Comparison of ENCODE assay signal across 9 cellular contexts in the genomic region with DNA sequence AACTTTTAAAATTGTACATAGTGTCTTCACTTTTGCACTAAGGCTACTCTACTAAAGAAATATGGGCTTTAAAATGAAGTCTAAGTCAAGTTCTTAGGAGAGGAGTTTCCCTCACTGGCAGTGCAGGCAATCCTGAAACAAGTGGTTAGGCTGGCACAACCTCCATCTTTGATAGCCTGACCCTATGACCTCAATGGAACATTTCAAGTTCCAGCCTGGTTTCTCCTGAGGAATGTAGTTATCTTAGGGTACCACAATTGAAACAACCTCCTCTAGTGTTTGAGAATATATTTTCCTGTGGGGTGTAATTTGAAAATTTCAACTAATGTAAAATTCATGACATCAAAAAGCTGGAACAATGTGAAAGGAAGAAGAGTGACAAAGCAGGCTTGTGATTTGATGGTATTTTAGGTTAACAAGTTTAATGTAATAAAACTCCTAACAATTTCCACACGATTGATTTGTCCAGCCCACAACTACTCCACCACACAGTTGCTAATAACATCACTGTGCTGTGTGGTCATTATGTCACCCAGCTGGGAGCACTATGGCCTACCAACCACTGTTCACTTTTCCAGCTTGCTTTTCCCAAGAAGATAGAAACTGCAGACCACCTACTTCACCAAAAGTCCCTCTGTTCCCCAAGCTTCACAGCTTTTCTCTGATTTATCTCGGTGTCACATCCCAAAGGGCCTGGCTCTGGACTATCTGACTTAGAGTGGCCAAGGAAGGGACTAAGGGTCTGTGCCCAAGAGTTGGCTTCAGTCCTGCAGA. TPM values are rescaled to one million over a fixed set of nuclear protein-coding genes. Genes with fewer than 3 reads are reported as not detected.
DNase-seq lines count a peak whose midpoint lies in the region; ATAC-seq, FAIRE-seq and TF ChIP-seq lines count a peak whose summit lies in the region.
"Had no signal": no experiment of that assay in that cellular context is flagged by ENCODE, and none has a peak within 500 bp of the region (broad histone marks: within the 10 kb centered on the region; RNA-seq: fewer than 3 reads in every experiment).

No MANE protein-coding gene starts in this region.

- ATAC-seq in T-helper 17 cell (no peak), pancreas (no peak), GM19397 (IDR thresholded peaks at IDR 0.05; ENCODE audit: unreplicated experiment) (no peak), HG02678 (IDR thresholded peaks at IDR 0.05; ENCODE audit: unreplicated experiment) (no peak)

- H3K4me1 Mint-ChIP-seq in Calu3 (ENCODE audit: low read depth, unreplicated experiment) (peaks cover 35% of the 10 kb centered on the region), T-helper 17 cell (peaks cover 10% of the 10 kb centered on the region), CD14-positive monocyte (peaks cover 21% of the 10 kb centered on the region)
- peaks cover 15% of the 10 kb centered on the region for H3K4me1 Mint-ChIP-seq in activated CD4-positive, alpha-beta T cell treated with anti-CD3 and anti-CD28 coated beads, Interleukin-2, amount 10 ng/mL, durations not matched to agents 7 days and 5 days

- H3K27ac Mint-ChIP-seq in Calu3 (ENCODE audit: unreplicated experiment) (peak overlapping the region; percentile 92), T-helper 17 cell (no peak overlapping the region), CD14-positive monocyte (no peak overlapping the region)
- no peak overlapping the region for H3K27ac Mint-ChIP-seq in activated CD4-positive, alpha-beta T cell treated with anti-CD3 and anti-CD28 coated beads, Interleukin-2, amount 10 ng/mL, durations not matched to agents 7 days and 5 days

- intact Hi-C loops in Calu3 (cut with micrococcal nuclease; ENCODE audit: unreplicated experiment), result loop anchor here (5.0 to 10.0 kb wide), 3 partner anchors 79 to 271 kb away; no protein-coding TSS in a partner anchor
- intact Hi-C loops in pancreas (cut with DNase I), result loop anchor here in 2 of 3 donors (10.0 kb wide), 2 partner anchors 121 to 131 kb away; no protein-coding TSS in a partner anchor
- intact Hi-C loops in CD14-positive monocyte (cut with micrococcal nuclease), result no loop called here

- 51 to 54% methylated on average over 2 of the region's 2 CpGs for WGBS in pancreas, 2 donors

- DNase-seq in Calu3 (no peak), T-helper 17 cell (no peak), foreskin fibroblast (no peak), pancreas (no peak), CD14-positive monocyte (ENCODE audit: low spot score) (no peak)
- DNase-seq in activated CD4-positive, alpha-beta T cell treated with anti-CD3 and anti-CD28 coated beads, Interleukin-2, amount 10 ng/mL, durations not matched to agents 7 days and 5 days, result no peak
- DNase-seq: SHP77 had no signal

- POLR2A ChIA-PET in activated CD4-positive, alpha-beta T cell treated with anti-CD3 and anti-CD28 coated beads, Interleukin-2, amount 10 ng/mL, durations not matched to agents 7 days and 5 days (lab: Charles Lee), result no interaction called here

- H3K27me3 Mint-ChIP-seq in Calu3 (ENCODE audit: unreplicated experiment) (no peaks in the 10 kb centered on the region), T-helper 17 cell (peaks cover 61% of the 10 kb centered on the region), CD14-positive monocyte (ENCODE audit: low read depth in 3 of 3) (peaks cover 89 to 97% (median 92%) of the 10 kb centered on the region in 3 donors)
- peaks cover 56% of the 10 kb centered on the region for H3K27me3 Mint-ChIP-seq in activated CD4-positive, alpha-beta T cell treated with anti-CD3 and anti-CD28 coated beads, Interleukin-2, amount 10 ng/mL, durations not matched to agents 7 days and 5 days

- peaks cover 86% of the 10 kb centered on the region for H3K36me3 Mint-ChIP-seq in Calu3 (ENCODE audit: insufficient read depth, unreplicated experiment)
- peaks cover 6% of the 10 kb centered on the region for H3K36me3 Mint-ChIP-seq in T-helper 17 cell (ENCODE audit: low read depth)
- peaks cover 3 to 5% of the 10 kb centered on the region in 2 donors for H3K36me3 Mint-ChIP-seq in CD14-positive monocyte
- H3K36me3 Mint-ChIP-seq in activated CD4-positive, alpha-beta T cell treated with anti-CD3 and anti-CD28 coated beads, Interleukin-2, amount 10 ng/mL, durations not matched to agents 7 days and 5 days (ENCODE audit: low read depth), result no peaks in the 10 kb centered on the region

- H3K4me1 ChIP-seq in pancreas, result no peaks in the 10 kb centered on the region

- H3K4me3 ChIP-seq in foreskin fibroblast (ENCODE audit: low read depth in 1 of 2, low read length in 2 of 2) (peak overlapping the region; percentile 87 to 94), pancreas (peak overlapping the region in 3 of 4 donors; percentile 11 to 77 (median 76))

- no TSS peak for BruUV-seq in Calu3 (replicated peaks; lab: Mats Ljungman, UMichigan)

- H3K4me3 Mint-ChIP-seq in Calu3 (ENCODE audit: low read depth, unreplicated experiment), result peak overlapping the region; percentile 91
- H3K4me3 Mint-ChIP-seq in T-helper 17 cell, result peak overlapping the region; percentile 96
- peak overlapping the region in 1 of 2 donors; percentile 66 for H3K4me3 Mint-ChIP-seq in CD14-positive monocyte
- H3K4me3 Mint-ChIP-seq in activated CD4-positive, alpha-beta T cell treated with anti-CD3 and anti-CD28 coated beads, Interleukin-2, amount 10 ng/mL, durations not matched to agents 7 days and 5 days, result no peak overlapping the region

- CTCF ChIA-PET in Calu3 (lab: Charles Lee), result interaction anchor here (0.8 to 1.6 kb wide), 3 partner anchors 74 to 121 kb away, joined by 3 to 6 read pairs (median 5); no protein-coding TSS in a partner anchor
- CTCF ChIA-PET in activated CD4-positive, alpha-beta T cell treated with anti-CD3 and anti-CD28 coated beads, Interleukin-2, amount 10 ng/mL, durations not matched to agents 7 days and 5 days (lab: Charles Lee), result interaction anchor here (0.6 to 1.2 kb wide), 3 partner anchors 8 to 1109 kb away, joined by 3 read pairs; no protein-coding TSS in a partner anchor

- H3K9me3 ChIP-seq in T-helper 17 cell (ENCODE audit: control insufficient read depth, low read length, poor library complexity, severe bottlenecking), result no peaks in the 10 kb centered on the region
- H3K9me3 ChIP-seq in pancreas, result no peaks in the 10 kb centered on the region

- no peaks in the 10 kb centered on the region for H3K9me3 Mint-ChIP-seq in Calu3 (ENCODE audit: low read depth, unreplicated experiment)
- H3K9me3 Mint-ChIP-seq in CD14-positive monocyte, result peaks cover 0 to 32% (median 10%) of the 10 kb centered on the region in 7 donors
- H3K9me3 Mint-ChIP-seq in activated CD4-positive, alpha-beta T cell treated with anti-CD3 and anti-CD28 coated beads, Interleukin-2, amount 10 ng/mL, durations not matched to agents 7 days and 5 days, result no peaks in the 10 kb centered on the region

- H3K27me3 ChIP-seq in pancreas, result no peaks in the 10 kb centered on the region

- FAIRE-seq in pancreas (lab: Jason Lieb, UNC), result no peak

- H3K36me3 ChIP-seq in pancreas, result no peaks in the 10 kb centered on the region

- peak overlapping the region in 2 of 4 donors; percentile 93 to 94 for H3K27ac ChIP-seq in pancreas

- TF ChIP-seq CTCF in Calu3 (IDR thresholded peaks at IDR 0.05; ENCODE audit: unreplicated experiment) (no peak), foreskin fibroblast (IDR thresholded peaks at IDR 0.05; ENCODE audit: low read depth, low read length) (no peak), pancreas (IDR thresholded peaks at IDR 0.05) (no peak), CD14-positive monocyte (IDR thresholded peaks at IDR 0.05) (no peak)

RNA-seq across cellular contexts. Expression of a gene that starts 1.8 kb away (rescaled TPM):
- total RNA-seq in Calu3 (2022), result 202 and 269 TPM in 2 replicates
- total RNA-seq in T-helper 17 cell, result 1 to 10 TPM in 1 of 2 donors, under 1 TPM in 1; 0.77 to 1.2 TPM
- 10 to 100 TPM; 19.8 to 47.0 (median 25.2) TPM for total RNA-seq in pancreas
- 10 to 100 TPM; 18.9 to 21.6 TPM for polyA plus RNA-seq in pancreas
- not detected for polyA plus RNA-seq in CD14-positive monocyte
- total RNA-seq in activated CD4-positive, alpha-beta T cell treated with anti-CD3 and anti-CD28 coated beads, Interleukin-2, amount 10 ng/mL, durations not matched to agents 7 days and 5 days, result under 1 TPM; 0.27 to 0.77 TPM

Comparison
In these comparisons a context has a peak if more than half of its experiments do, and no peak if none do; other contexts are left out.
1. RNA of a gene that starts 1.8 kb away (total RNA-seq): 202 to 269 TPM in Calu3 and 19.8 to 47.0 TPM in pancreas; 0.77 to 1.2 TPM in T-helper 17 cell and 0.27 to 0.77 TPM in activated CD4-positive, alpha-beta T cell treated with anti-CD3 and anti-CD28 coated beads, Interleukin-2, amount 10 ng/mL, durations not matched to agents 7 days and 5 days; every median in the first group is over 4 times any median in the second.
2. intact Hi-C loops: an anchor here in Calu3 (5.0 to 10.0 kb wide) and pancreas (10.0 kb wide); none called in CD14-positive monocyte.